1 cellular context compared by ENCODE assay signal in the genomic region with DNA sequence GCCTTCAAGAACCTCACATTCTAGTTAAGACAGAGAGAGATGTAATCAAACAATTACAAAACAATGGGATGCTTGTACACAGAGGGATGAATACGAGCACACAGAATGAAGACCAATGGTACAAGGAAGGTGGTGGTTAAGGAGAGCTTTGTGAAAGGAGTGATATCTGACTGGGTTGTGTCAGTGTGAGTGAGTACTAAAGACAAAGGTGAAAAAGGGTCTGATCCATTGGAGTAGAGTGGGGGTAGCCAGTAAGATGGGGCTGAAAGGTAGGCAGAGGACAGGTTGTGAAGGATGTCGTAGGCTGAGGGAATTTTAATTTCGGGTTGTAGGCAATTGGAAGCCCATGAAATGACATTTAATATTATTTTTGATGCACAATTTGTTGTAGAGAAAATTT.
TF ChIP-seq lines count a peak whose summit lies in the region.

No MANE protein-coding gene starts in this region.

TF ChIP-seq in GM12878, 131 proteins besides CTCF, POLR2A, EP300 and RAD21 (continued from another document):
- TF ChIP-seq, protein P1, sequence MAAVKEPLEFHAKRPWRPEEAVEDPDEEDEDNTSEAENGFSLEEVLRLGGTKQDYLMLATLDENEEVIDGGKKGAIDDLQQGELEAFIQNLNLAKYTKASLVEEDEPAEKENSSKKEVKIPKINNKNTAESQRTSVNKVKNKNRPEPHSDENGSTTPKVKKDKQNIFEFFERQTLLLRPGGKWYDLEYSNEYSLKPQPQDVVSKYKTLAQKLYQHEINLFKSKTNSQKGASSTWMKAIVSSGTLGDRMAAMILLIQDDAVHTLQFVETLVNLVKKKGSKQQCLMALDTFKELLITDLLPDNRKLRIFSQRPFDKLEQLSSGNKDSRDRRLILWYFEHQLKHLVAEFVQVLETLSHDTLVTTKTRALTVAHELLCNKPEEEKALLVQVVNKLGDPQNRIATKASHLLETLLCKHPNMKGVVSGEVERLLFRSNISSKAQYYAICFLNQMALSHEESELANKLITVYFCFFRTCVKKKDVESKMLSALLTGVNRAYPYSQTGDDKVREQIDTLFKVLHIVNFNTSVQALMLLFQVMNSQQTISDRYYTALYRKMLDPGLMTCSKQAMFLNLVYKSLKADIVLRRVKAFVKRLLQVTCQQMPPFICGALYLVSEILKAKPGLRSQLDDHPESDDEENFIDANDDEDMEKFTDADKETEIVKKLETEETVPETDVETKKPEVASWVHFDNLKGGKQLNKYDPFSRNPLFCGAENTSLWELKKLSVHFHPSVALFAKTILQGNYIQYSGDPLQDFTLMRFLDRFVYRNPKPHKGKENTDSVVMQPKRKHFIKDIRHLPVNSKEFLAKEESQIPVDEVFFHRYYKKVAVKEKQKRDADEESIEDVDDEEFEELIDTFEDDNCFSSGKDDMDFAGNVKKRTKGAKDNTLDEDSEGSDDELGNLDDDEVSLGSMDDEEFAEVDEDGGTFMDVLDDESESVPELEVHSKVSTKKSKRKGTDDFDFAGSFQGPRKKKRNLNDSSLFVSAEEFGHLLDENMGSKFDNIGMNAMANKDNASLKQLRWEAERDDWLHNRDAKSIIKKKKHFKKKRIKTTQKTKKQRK (IDR thresholded peaks at IDR 0.05; ENCODE audit: low read depth, low read length): no peak
